Comparison of ENCODE assay signal across 25 cellular contexts in genomic region chr7:92464515-92464914, GRCh38. TPM values are rescaled to one million over a fixed set of nuclear protein-coding genes. Genes with fewer than 3 reads are reported as not detected.
A peak's percentile ranks its signal among the peaks of the same experiment; 100 is the strongest.
DNase-seq lines count a peak whose midpoint lies in the region; ATAC-seq and TF ChIP-seq lines count a peak whose summit lies in the region.
"Had no signal": no experiment of that assay in that cellular context is flagged by ENCODE, and none has a peak within 500 bp of the region (broad histone marks: within the 10 kb centered on the region; RNA-seq: fewer than 3 reads in every experiment).

No MANE protein-coding gene starts in this region.

- 0 out of 2 replicates have a peak overlapping the region, but pooled peaks have one; percentile 3 for H3K27ac ChIP-seq in VCaP
- H3K27ac ChIP-seq in esophagus squamous epithelium, result peak overlapping the region in 3 of 4 donors; percentile 42 to 66 (median 52)
- peak overlapping the region; percentile 27 for H3K27ac ChIP-seq in suprapubic skin
- H3K27ac ChIP-seq: C4-2B had no signal

- H3K4me3 ChIP-seq in esophagus squamous epithelium, result no peak overlapping the region
- H3K4me3 ChIP-seq in suprapubic skin, result no peak overlapping the region
- H3K4me3 ChIP-seq in H7 (ENCODE audit: insufficient read depth, low read depth, low read length), result no peak overlapping the region

- H3K36me3 ChIP-seq in esophagus squamous epithelium, result peaks cover 0 to 16% (median 0%) of the 10 kb centered on the region in 3 donors
- peaks cover 2% of the 10 kb centered on the region for H3K36me3 ChIP-seq in suprapubic skin
- H3K36me3 ChIP-seq in H7 (replicated peaks; ENCODE audit: control insufficient read depth, insufficient read depth, low read length), result no peaks in the 10 kb centered on the region

- 32 to 48% methylated on average over 3 of the region's 3 CpGs for WGBS in esophagus squamous epithelium, 2 donors
- 66% methylated on average over 3 of the region's 3 CpGs for WGBS in suprapubic skin

- H3K9me3 ChIP-seq in esophagus squamous epithelium, result no peaks in the 10 kb centered on the region
- H3K9me3 ChIP-seq in suprapubic skin, result no peaks in the 10 kb centered on the region

- DNase-seq in SIG-M5 treated with dmso at 0.1 percent for 504 hours (lab: John Stamatoyannopoulos, UW; ENCODE audit: unreplicated experiment) (peak; percentile 15), SIG-M5 (lab: John Stamatoyannopoulos, UW) (no peak), esophagus squamous epithelium (lab: John Stamatoyannopoulos, UW) (no peak), suprapubic skin (ENCODE audit: low spot score in 2 of 2) (no peak), cerebellum (ENCODE audit: low spot score) (no peak), H7 (no peak)
- DNase-seq: 8988T; CD8-positive, alpha-beta memory T cell; GDM1; MM.1S; NCI-H1092 treated with DMSO at 0.1 percent for 48 hours; NCI-H1436 treated with DMSO at 0.1 percent for 48 hours; NCI-H2029; NCI-H2171; NCI-H345; NCI-H524; OCI-M1; SHP77 treated with DMSO at 0.1 percent for 48 hours had no signal

- no peak for TF ChIP-seq EP300 in suprapubic skin (IDR thresholded peaks at IDR 0.05)

- TF ChIP-seq POLR2A in esophagus squamous epithelium (IDR thresholded peaks at IDR 0.05) (no peak), suprapubic skin (IDR thresholded peaks at IDR 0.05) (no peak)

- TF ChIP-seq CTCF in VCaP (conservative IDR thresholded peaks at IDR 0.05), result no peak
- TF ChIP-seq CTCF in esophagus squamous epithelium (IDR thresholded peaks at IDR 0.05), result no peak
- TF ChIP-seq CTCF in suprapubic skin (IDR thresholded peaks at IDR 0.05), result no peak

- H3K4me1 ChIP-seq in esophagus squamous epithelium (peaks cover 0 to 52% (median 8%) of the 10 kb centered on the region in 3 donors), suprapubic skin (peaks cover 20% of the 10 kb centered on the region)

- intact Hi-C loops in esophagus squamous epithelium (cut with DNase I), result no loop called here

- ATAC-seq in GM19351 (IDR thresholded peaks at IDR 0.05; ENCODE audit: unreplicated experiment), result no peak
- ATAC-seq: SK-N-SH treated with all-trans-retinoic acid at 6 μM for 48 hours had no signal

- H3K27me3 ChIP-seq in esophagus squamous epithelium, result no peaks in the 10 kb centered on the region
- H3K27me3 ChIP-seq in suprapubic skin, result no peaks in the 10 kb centered on the region
- H3K27me3 ChIP-seq in H7 (ENCODE audit: control insufficient read depth, insufficient read depth, low read length), result no peaks in the 10 kb centered on the region

RNA-seq across cellular contexts. Expression of gene ERVW-1, which starts 13.2 kb away (rescaled TPM):
- total RNA-seq in esophagus squamous epithelium (not detected), suprapubic skin (under 1 TPM in 1 of 4 donors, not detected in 3; 0.15 TPM), cerebellum (not detected)
- 0.52 and 1.1 TPM in 2 replicates for total RNA-seq in H7 (2014; rRNA removed; shearing (Covaris generic))
- total RNA-seq: CD8-positive, alpha-beta memory T cell; Daoy; LHCN-M2; RPMI7951 had no signal

RNA-seq across cellular contexts. Expression of gene GATAD1, which starts 17.2 kb away (rescaled TPM):
- 10 to 100 TPM in 3 of 4 donors, 1 to 10 TPM in 1; 9.2 to 30.9 (median 18.0) TPM for total RNA-seq in esophagus squamous epithelium
- 10 to 100 TPM; 11.6 to 70.6 (median 17.8) TPM for total RNA-seq in suprapubic skin
- total RNA-seq in cerebellum, result 51.1 TPM
- total RNA-seq in H7 (2014; rRNA removed; shearing (Covaris generic)), result 28.0 and 41.6 TPM in 2 replicates
